7 cellular contexts compared by ENCODE assay signal in genomic region chr14:40348104-40348503, GRCh38.
DNase-seq lines count a peak whose midpoint lies in the region; ATAC-seq and TF ChIP-seq lines count a peak whose summit lies in the region.
"Not testable (repeated sequence)": the region's sequence is repeated elsewhere in the genome, so short reads cannot be mapped to it uniquely, and the experiment has no call there.

No MANE protein-coding gene starts in this region.

- H3K4me3 ChIP-seq in GM23338 (peak overlapping the region; percentile 69), LNCaP clone FGC (ENCODE audit: low read depth, low read length) (peak overlapping the region; percentile 55), iPS-18a (ENCODE audit: low read length) (peak overlapping the region; percentile 45), trophoblast cell (ENCODE audit: low read depth, low read length) (peak overlapping the region; percentile 48)

- H3K14ac ChIP-seq in trophoblast cell (ENCODE audit: low read length), result not testable (repeated sequence)

- not testable (repeated sequence) for H3K23ac ChIP-seq in trophoblast cell (ENCODE audit: low read length)

- H2AK5ac ChIP-seq in trophoblast cell (ENCODE audit: low read length), result not testable (repeated sequence)

- not testable (repeated sequence) for ATAC-seq in GM23338
- peak; percentile 24; the same call in 1 of the 2 replicates for ATAC-seq in WTC11

- not testable (repeated sequence) for H4K8ac ChIP-seq in trophoblast cell (ENCODE audit: low read depth, low read length)

- H2BK5ac ChIP-seq in trophoblast cell (ENCODE audit: low read depth, low read length, poor library complexity), result not testable (repeated sequence)

- peak overlapping the region; percentile 87 for H3K27ac ChIP-seq in GM23338 (ENCODE audit: low read depth)
- not testable (repeated sequence) for H3K27ac ChIP-seq in iPS-18a (ENCODE audit: low read length); trophoblast cell (ENCODE audit: low read depth, low read length)

- no CpG with 5 or more reads among the region's 27 CpGs for WGBS in trophoblast cell (ENCODE audit: extremely low coverage, insufficient coverage, insufficient read length)

- POLR2A ChIA-PET in WTC11 (lab: Charles Lee), result interaction anchor here (1.2 kb wide), 1 partner anchor 9 kb away, joined by 3 read pairs; no protein-coding TSS in a partner anchor

- not testable (repeated sequence) for H3F3A ChIP-seq in GM23338 (replicated peaks; ENCODE audit: low read depth)

- peak overlapping the region; percentile 58; the same call in 2 of the 3 replicates for H3K4me3 Mint-ChIP-seq in GM23338
- peak overlapping the region; percentile 91 for H3K4me3 Mint-ChIP-seq in WTC11
- H3K4me3 Mint-ChIP-seq in endothelial cell (ENCODE audit: unreplicated experiment), result peak overlapping the region; percentile 78
- H3K4me3 Mint-ChIP-seq in nephron, result peak overlapping the region; percentile 53 to 71 (median 56)

- not testable (repeated sequence) for H3K36me3 Mint-ChIP-seq in GM23338 (ENCODE audit: low read depth); WTC11; endothelial cell (ENCODE audit: low read depth, unreplicated experiment); nephron (ENCODE audit: low read depth)

- H3K9me2 ChIP-seq in GM23338 (ENCODE audit: insufficient read depth), result not testable (repeated sequence)

- not testable (repeated sequence) for H3K27me3 ChIP-seq in GM23338 (ENCODE audit: insufficient read depth); iPS-18a (ENCODE audit: control insufficient read depth, insufficient read depth, low read length); trophoblast cell (ENCODE audit: insufficient read depth, low read length)

- CTCF ChIA-PET in WTC11 (lab: Charles Lee), result not testable (repeated sequence)

- peak overlapping the region; percentile 78 for H3K4me2 ChIP-seq in GM23338
- H3K4me2 ChIP-seq in trophoblast cell (ENCODE audit: low read length), result not testable (repeated sequence)

- not testable (repeated sequence) for TF ChIP-seq CTCF in GM23338 (conservative IDR thresholded peaks at IDR 0.05; ENCODE audit: low read depth in 2 of 2); LNCaP clone FGC (IDR thresholded peaks at IDR 0.05; ENCODE audit: control insufficient read depth, extremely low read depth, insufficient read depth); WTC11 (IDR thresholded peaks at IDR 0.05); endothelial cell (IDR thresholded peaks at IDR 0.05; ENCODE audit: unreplicated experiment); nephron (IDR thresholded peaks at IDR 0.05; ENCODE audit: unreplicated experiment in 3 of 3)

- H3K79me2 ChIP-seq in GM23338 (replicated peaks; ENCODE audit: insufficient read depth), result peaks cover 43% of the 10 kb centered on the region
- H3K79me2 ChIP-seq in trophoblast cell (ENCODE audit: control insufficient read depth, insufficient read depth, low read length, poor library complexity), result not testable (repeated sequence)

- H3K27me3 Mint-ChIP-seq in GM23338 (ENCODE audit: insufficient read depth, low read depth, poor library complexity); WTC11 (ENCODE audit: low read depth); endothelial cell (ENCODE audit: unreplicated experiment); nephron (ENCODE audit: low read depth): not testable (repeated sequence)

- H3K4me1 ChIP-seq in GM23338 (ENCODE audit: insufficient read depth), result peaks cover 10% of the 10 kb centered on the region
- not testable (repeated sequence) for H3K4me1 ChIP-seq in iPS-18a (ENCODE audit: control insufficient read depth, low read depth, low read length); trophoblast cell (ENCODE audit: control insufficient read depth in 1 of 2, insufficient read depth in 2 of 2, low read length in 2 of 2)

- not testable (repeated sequence) for H2BK120ac ChIP-seq in trophoblast cell (ENCODE audit: insufficient read depth, low read length, poor library complexity)

- not testable (repeated sequence) for H3K4ac ChIP-seq in trophoblast cell (ENCODE audit: low read depth, low read length)

- H3K4me1 Mint-ChIP-seq in GM23338; endothelial cell (ENCODE audit: unreplicated experiment): not testable (repeated sequence)
- peaks cover 23% of the 10 kb centered on the region for H3K4me1 Mint-ChIP-seq in WTC11
- peaks cover 23% of the 10 kb centered on the region for H3K4me1 Mint-ChIP-seq in nephron

- H4K12ac ChIP-seq in trophoblast cell (ENCODE audit: low read depth, low read length), result not testable (repeated sequence)

- peak overlapping the region; percentile 85 for H2AFZ ChIP-seq in GM23338
- not testable (repeated sequence) for H2AFZ ChIP-seq in trophoblast cell (ENCODE audit: insufficient read depth, low read length, poor library complexity)

- not testable (repeated sequence) for H3K18ac ChIP-seq in trophoblast cell (ENCODE audit: low read length)

- not testable (repeated sequence) for H3K9ac ChIP-seq in iPS-18a (ENCODE audit: low read length); trophoblast cell (ENCODE audit: low read length)

- not testable (repeated sequence) for H4K20me1 ChIP-seq in GM23338 (replicated peaks; ENCODE audit: insufficient read depth)

- not testable (repeated sequence) for H3K9me3 ChIP-seq in iPS-18a (ENCODE audit: control insufficient read depth, low read depth, low read length); trophoblast cell (ENCODE audit: insufficient read depth, low read depth, low read length)

- not testable (repeated sequence) for H3K79me1 ChIP-seq in trophoblast cell (ENCODE audit: low read length)

- not testable (repeated sequence) for H3K36me3 ChIP-seq in GM23338 (ENCODE audit: insufficient read depth); iPS-18a (ENCODE audit: control insufficient read depth, low read depth, low read length); trophoblast cell (ENCODE audit: control insufficient read depth in 1 of 2, insufficient read depth in 2 of 2, low read length in 2 of 2)

- DNase-seq in GM23338 (ENCODE audit: low spot score) (peak; percentile 33), WTC11 (ENCODE audit: low spot score) (peak; percentile 34)
- DNase-seq in LNCaP clone FGC (ENCODE audit: low read depth); endothelial cell (ENCODE audit: low spot score); trophoblast cell: not testable (repeated sequence)

- not testable (repeated sequence) for H3K9me3 Mint-ChIP-seq in GM23338; WTC11; endothelial cell (ENCODE audit: unreplicated experiment); nephron

- H3K27ac Mint-ChIP-seq in GM23338; endothelial cell (ENCODE audit: unreplicated experiment): not testable (repeated sequence)
- H3K27ac Mint-ChIP-seq in WTC11, result peak overlapping the region; percentile 97
- peak overlapping the region in 2 of 3 experiments; percentile 77 to 85 for H3K27ac Mint-ChIP-seq in nephron

- H2BK12ac ChIP-seq in trophoblast cell (ENCODE audit: low read length), result not testable (repeated sequence)

- not testable (repeated sequence) for H4K91ac ChIP-seq in trophoblast cell (ENCODE audit: low read depth, low read length)

TF ChIP-seq in GM23338, 12 proteins besides CTCF, POLR2A, EP300 and RAD21:
- 0 out of 2 replicates have a peak, but pooled peaks have one; percentile 23 for TF ChIP-seq POLR2AphosphoS5 (IDR thresholded peaks at IDR 0.05; ENCODE audit: low read depth)
